20 cellular contexts compared by ENCODE assay signal in the genomic region with DNA sequence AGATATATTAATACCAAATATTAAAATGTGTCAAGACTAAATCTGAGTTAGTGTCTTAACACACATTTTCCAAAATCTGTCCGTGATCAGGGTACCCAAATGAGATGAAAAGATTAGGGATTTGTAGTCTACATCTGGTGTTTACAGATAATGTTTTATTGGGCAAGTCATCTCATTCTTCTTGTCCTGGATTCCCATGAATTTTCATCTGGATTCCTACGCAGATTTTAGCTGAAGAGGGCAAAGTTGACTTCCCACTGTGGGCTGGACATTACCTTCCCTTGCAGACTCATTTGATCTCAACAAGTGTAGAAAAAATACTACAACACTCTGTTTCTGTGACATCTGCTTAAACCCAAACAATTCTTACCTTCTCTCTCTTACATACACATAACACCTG.
DNase-seq lines count a peak whose midpoint lies in the region; ATAC-seq and TF ChIP-seq lines count a peak whose summit lies in the region.
"Had no signal": no experiment of that assay in that cellular context is flagged by ENCODE, and none has a peak within 500 bp of the region (broad histone marks: within the 10 kb centered on the region; RNA-seq: fewer than 3 reads in every experiment).

No MANE protein-coding gene starts in this region.

- H3K4me1 ChIP-seq in neutrophil (ENCODE audit: control insufficient read depth in 1 of 2, insufficient read depth in 1 of 2, low read depth in 1 of 2, low read length in 1 of 2): peaks cover 5 to 15% of the 10 kb centered on the region in 2 experiments
- H3K4me1 ChIP-seq: A549, BE2C, BLaER1, Caco-2 had no signal

- peak; percentile 16 for DNase-seq in EH (ENCODE audit: low read depth)
- DNase-seq in NCI-H82 treated with DMSO at 0.1 percent for 48 hours (lab: John Stamatoyannopoulos, UW; ENCODE audit: unreplicated experiment): peak; percentile 47
- no peak for DNase-seq in activated effector memory CD4-positive, alpha-beta T cell treated with Interleukin-2 at 50 U/mL for 16 hours
- DNase-seq in NCI-H748 (lab: John Stamatoyannopoulos, UW; ENCODE audit: unreplicated experiment): no peak
- DNase-seq: ACHN; BE2C; C1 segment of cervical spinal cord; Caco-2; Calu3; CD4-positive, CD25-positive, alpha-beta regulatory T cell; CD8-positive, alpha-beta T cell; DMS79 treated with DMSO at 0.1 percent for 48 hours; EL; GDM1 had no signal

- H3K4me3 ChIP-seq in neutrophil (ENCODE audit: low read depth in 1 of 2, low read length in 1 of 2): no peak overlapping the region
- H3K4me3 ChIP-seq: A549, BLaER1, GM12878 had no signal

- ATAC-seq in HG03354 (IDR thresholded peaks at IDR 0.05; ENCODE audit: poor library complexity, severe bottlenecking, unreplicated experiment): no peak
- ATAC-seq: A549; CD8-positive, alpha-beta T cell; GM12878 had no signal

- H3K27ac ChIP-seq in neutrophil: peak overlapping the region; percentile 55
- H3K27ac ChIP-seq: 22Rv1, A549, BLaER1 had no signal

- no peak for TF ChIP-seq CTCF in neutrophil (IDR thresholded peaks at IDR 0.05)

- H3K9me3 ChIP-seq in neutrophil: no peaks in the 10 kb centered on the region
- H3K9me3 ChIP-seq: A549, BE2C had no signal

- no peaks in the 10 kb centered on the region for H3K27me3 ChIP-seq in neutrophil
- H3K27me3 ChIP-seq: BE2C, BLaER1 had no signal

- H3K36me3 ChIP-seq in neutrophil: peaks cover 33% of the 10 kb centered on the region
- H3K36me3 ChIP-seq: BE2C had no signal

Comparison
In these comparisons a context has a peak if more than half of its experiments do, and no peak if none do; other contexts are left out.
1. DNase-seq: peak in EH (single experiment) and NCI-H82 treated with DMSO at 0.1 percent for 48 hours (single experiment); none in activated effector memory CD4-positive, alpha-beta T cell treated with Interleukin-2 at 50 U/mL for 16 hours (single experiment) and NCI-H748 (single experiment).